ENCODE assay signal across 1 cellular context in genomic region chr2:46803551-46803885, GRCh38.
TF ChIP-seq lines count a peak whose summit lies in the region.

No MANE protein-coding gene starts in this region.

TF ChIP-seq in GM23338, 12 proteins besides CTCF, POLR2A, EP300 and RAD21 (continued from another document):
- TF ChIP-seq ZNF462 (CRISPR knock-in tag; IDR thresholded peaks at IDR 0.05), result no peak
- TF ChIP-seq EZH2 (IDR thresholded peaks at IDR 0.05; ENCODE audit: low read depth, unreplicated experiment), result no peak
- TF ChIP-seq ETS1 (IDR thresholded peaks at IDR 0.05), result no peak
- no peak for TF ChIP-seq POLR2AphosphoS5 (IDR thresholded peaks at IDR 0.05; ENCODE audit: low read depth)
- TF ChIP-seq CREB1 (CRISPR knock-in tag; IDR thresholded peaks at IDR 0.05; ENCODE audit: low read depth), result no peak
- no peak for TF ChIP-seq STAT1 (IDR thresholded peaks at IDR 0.05; ENCODE audit: unreplicated experiment)
